In genomic region chr19:52114691-52115090, GRCh38 we compare ENCODE assay signal across 1 cellular context.
TF ChIP-seq lines count a peak whose summit lies in the region.

No MANE protein-coding gene starts in this region.

TF ChIP-seq in liver, 16 proteins besides CTCF, POLR2A, EP300 and RAD21 (continued from another document):
- TF ChIP-seq REST (IDR thresholded peaks at IDR 0.05) = no peak
- no peak for TF ChIP-seq RXRA (IDR thresholded peaks at IDR 0.05)
- no peak for TF ChIP-seq EGR1 (IDR thresholded peaks at IDR 0.05; ENCODE audit: low read depth in 2 of 2)
TF ChIP-seq in liver: peak in this region for 0.
